8 cellular contexts compared by ENCODE assay signal in genomic region chr6:17986656-17987575, GRCh38. TPM values are rescaled to one million over a fixed set of nuclear protein-coding genes. Genes with fewer than 3 reads are reported as not detected.
DNase-seq lines count a peak whose midpoint lies in the region; ATAC-seq and TF ChIP-seq lines count a peak whose summit lies in the region.

No MANE protein-coding gene starts in this region.

- no peak for TF ChIP-seq CTCF in CD8-positive, alpha-beta T cell (IDR thresholded peaks at IDR 0.05)
- no peak for TF ChIP-seq CTCF in RWPE1 (conservative IDR thresholded peaks at IDR 0.05; ENCODE audit: low read depth)

- H3K4me3 ChIP-seq in CD8-positive, alpha-beta T cell (ENCODE audit: low read depth, low read length): no peak overlapping the region

- no peak overlapping the region for H3K27ac ChIP-seq in CD8-positive, alpha-beta T cell (ENCODE audit: low read depth, low read length)
- H3K27ac ChIP-seq in RWPE1: peak overlapping the region; percentile 97

- peaks cover 8% of the 10 kb centered on the region for H3K27me3 ChIP-seq in CD8-positive, alpha-beta T cell (ENCODE audit: insufficient read depth, low read length)

- DNase-seq in CD8-positive, alpha-beta T cell: peak in 1 of 7 experiments; percentile 49
- DNase-seq in GM19238 (ENCODE audit: insufficient read length, low spot score): peak; percentile 12
- DNase-seq in RWPE1 (ENCODE audit: low spot score): peak; percentile 46
- peak; percentile 73 for DNase-seq in left lobe of liver (ENCODE audit: low spot score)
- DNase-seq in stimulated activated naive CD8-positive, alpha-beta T cell treated with anti-CD3 and anti-CD28 coated beads, Interleukin-15, Interleukin-2, amounts not matched to agents 100 U/mL and 50 U/mL, for 24 hours: peak; percentile 18
- DNase-seq in stimulated activated naive CD4-positive, alpha-beta T cell treated with Interleukin-2 at 50 U/mL for 16 hours (lab: John Stamatoyannopoulos, UW): no peak

- H3K36me3 Mint-ChIP-seq in CD8-positive, alpha-beta T cell: peaks cover 2% of the 10 kb centered on the region
- H3K36me3 Mint-ChIP-seq in dendritic cell treated with granulocyte-macrophage colony-stimulating factor and Interleukin-4, amounts not matched to agents 40 ng/mL and 50 ng/mL, for 4 days (ENCODE audit: low read depth): peaks cover 9% of the 10 kb centered on the region

- no peaks in the 10 kb centered on the region for H3K9me3 Mint-ChIP-seq in CD8-positive, alpha-beta T cell
- H3K9me3 Mint-ChIP-seq in dendritic cell treated with granulocyte-macrophage colony-stimulating factor and Interleukin-4, amounts not matched to agents 40 ng/mL and 50 ng/mL, for 4 days: no peaks in the 10 kb centered on the region

- peaks cover 16% of the 10 kb centered on the region for H3K4me1 Mint-ChIP-seq in CD8-positive, alpha-beta T cell (ENCODE audit: low read depth)
- H3K4me1 Mint-ChIP-seq in dendritic cell treated with granulocyte-macrophage colony-stimulating factor and Interleukin-4, amounts not matched to agents 40 ng/mL and 50 ng/mL, for 4 days (ENCODE audit: low read depth): peaks cover 56% of the 10 kb centered on the region

- H3K27ac Mint-ChIP-seq in CD8-positive, alpha-beta T cell: no peak overlapping the region
- peak overlapping the region; percentile 85 for H3K27ac Mint-ChIP-seq in dendritic cell treated with granulocyte-macrophage colony-stimulating factor and Interleukin-4, amounts not matched to agents 40 ng/mL and 50 ng/mL, for 4 days

- no peaks in the 10 kb centered on the region for H3K36me3 ChIP-seq in CD8-positive, alpha-beta T cell (ENCODE audit: insufficient read depth, low read length)

- no peak for ATAC-seq in CD8-positive, alpha-beta T cell
- ATAC-seq in HG03280 (IDR thresholded peaks at IDR 0.05; ENCODE audit: unreplicated experiment) (peak; percentile 21), left lobe of liver (peak; percentile 66)
- peak; percentile 16 for ATAC-seq in stimulated activated naive CD8-positive, alpha-beta T cell treated with anti-CD3 and anti-CD28 coated beads, Interleukin-15, Interleukin-2, amounts not matched to agents 100 U/mL and 50 U/mL, for 24 hours

- CTCF ChIA-PET in CD8-positive, alpha-beta T cell (lab: Charles Lee): no interaction called here
- CTCF ChIA-PET in RWPE1 (lab: Yijun Ruan, JAX): interaction anchor here (0.5 to 1.0 kb wide), 3 partner anchors 8 to 874 kb away, joined by 3 to 5 read pairs (median 3); no protein-coding TSS in a partner anchor

- peaks cover 8% of the 10 kb centered on the region for H3K4me1 ChIP-seq in CD8-positive, alpha-beta T cell (ENCODE audit: insufficient read depth, low read length)

- H3K27me3 Mint-ChIP-seq in CD8-positive, alpha-beta T cell (ENCODE audit: low read depth): peaks cover 52% of the 10 kb centered on the region
- peaks cover 3% of the 10 kb centered on the region for H3K27me3 Mint-ChIP-seq in dendritic cell treated with granulocyte-macrophage colony-stimulating factor and Interleukin-4, amounts not matched to agents 40 ng/mL and 50 ng/mL, for 4 days

- peak overlapping the region; percentile 75 for H3K4me3 Mint-ChIP-seq in CD8-positive, alpha-beta T cell
- peak overlapping the region; percentile 88 for H3K4me3 Mint-ChIP-seq in dendritic cell treated with granulocyte-macrophage colony-stimulating factor and Interleukin-4, amounts not matched to agents 40 ng/mL and 50 ng/mL, for 4 days

- H3K9me3 ChIP-seq in CD8-positive, alpha-beta T cell (ENCODE audit: low read length): no peaks in the 10 kb centered on the region

- intact Hi-C loops in CD8-positive, alpha-beta T cell (cut with DNase I, micrococcal nuclease): loop anchor here in 1 of 2 experiments (5.0 kb wide), 1 partner anchor 165 kb away; no protein-coding TSS in a partner anchor
- intact Hi-C loops in dendritic cell treated with granulocyte-macrophage colony-stimulating factor and Interleukin-4, amounts not matched to agents 40 ng/mL and 50 ng/mL, for 4 days (cut with micrococcal nuclease): loop anchor here (1.0 to 10.0 kb wide), 3 partner anchors 52 to 135 kb away; partner anchors contain the start of gene NHLRC1

- POLR2A ChIA-PET in CD8-positive, alpha-beta T cell (lab: Charles Lee): no interaction called here
- POLR2A ChIA-PET in RWPE1 (lab: Yijun Ruan, JAX; ENCODE audit: low non-redundant PET): interaction anchor here (1.2 kb wide), 1 partner anchor 136 kb away, joined by 5 read pairs; the partner anchor contains the start of gene NHLRC1

RNA-seq across cellular contexts. Expression of gene KIF13A, which starts 0.5 kb away (rescaled TPM):
- total RNA-seq in CD8-positive, alpha-beta T cell: under 1 TPM; 0.14 to 0.33 TPM
- 16.7 TPM for total RNA-seq in left lobe of liver

Comparison
In these comparisons a context has a peak if more than half of its experiments do, and no peak if none do; other contexts are left out.
1. RNA of gene KIF13A, which starts 0.5 kb away (total RNA-seq): 16.7 TPM in left lobe of liver (single experiment); 0.14 to 0.33 TPM in CD8-positive, alpha-beta T cell; every median in the first group is over 10 times any median in the second.